ENCODE assay signal across 1 cellular context in genomic region chr17:19346351-19347255, GRCh38.
TF ChIP-seq lines count a peak whose summit lies in the region.

No MANE protein-coding gene starts in this region.

TF ChIP-seq in HEK293, 187 proteins besides CTCF, POLR2A, EP300 and RAD21 (continued from another document and continues in another):
- TF ChIP-seq TSHZ1 (tag by site-specific recombination; IDR thresholded peaks at IDR 0.05; ENCODE audit: borderline replicate concordance): 0 out of 2 replicates have a peak, but pooled peaks have one; percentile 24
- no peak for TF ChIP-seq SCRT1 (tag by site-specific recombination; IDR thresholded peaks at IDR 0.05; ENCODE audit: borderline replicate concordance)
- no peak for TF ChIP-seq ZNF138 (tag by site-specific recombination; IDR thresholded peaks at IDR 0.05; ENCODE audit: borderline replicate concordance)
- no peak for TF ChIP-seq ZNF211 (tag by site-specific recombination; IDR thresholded peaks at IDR 0.05; ENCODE audit: low read depth)
- TF ChIP-seq ZSCAN18 (tag by site-specific recombination; IDR thresholded peaks at IDR 0.05): no peak
- no peak for TF ChIP-seq ZNF174 (tag by site-specific recombination; IDR thresholded peaks at IDR 0.05)
- TF ChIP-seq ZNF473 (tag by site-specific recombination; IDR thresholded peaks at IDR 0.05): no peak
- TF ChIP-seq ZNF341 (tag by site-specific recombination; IDR thresholded peaks at IDR 0.05; ENCODE audit: low read depth): peak; percentile 49
- peak; percentile 39; the same call in 1 of the 2 replicates for TF ChIP-seq ZNF394 (tag by site-specific recombination; IDR thresholded peaks at IDR 0.05; ENCODE audit: borderline replicate concordance)
- TF ChIP-seq ZNF768 (tag by site-specific recombination; IDR thresholded peaks at IDR 0.05): no peak
- TF ChIP-seq ZFHX2 (tag by site-specific recombination; conservative IDR thresholded peaks at IDR 0.05): peak; percentile 68
- TF ChIP-seq IKZF3 (tag by site-specific recombination; IDR thresholded peaks at IDR 0.05): no peak
- TF ChIP-seq ZNF670 (tag by site-specific recombination; IDR thresholded peaks at IDR 0.05; ENCODE audit: low read depth): no peak
- TF ChIP-seq ZNF184 (tag by site-specific recombination; IDR thresholded peaks at IDR 0.05): no peak
- no peak for TF ChIP-seq BCL11A (tag by site-specific recombination; IDR thresholded peaks at IDR 0.05; ENCODE audit: low read depth)
- no peak for TF ChIP-seq ZNF623 (tag by site-specific recombination; IDR thresholded peaks at IDR 0.05)
- no peak for TF ChIP-seq ZNF585B (tag by site-specific recombination; IDR thresholded peaks at IDR 0.05)
- no peak for TF ChIP-seq ZNF391 (tag by site-specific recombination; IDR thresholded peaks at IDR 0.05; ENCODE audit: borderline replicate concordance, low read depth)
- no peak for TF ChIP-seq ZNF548 (tag by site-specific recombination; IDR thresholded peaks at IDR 0.05)
- TF ChIP-seq ZNF239 (tag by site-specific recombination; IDR thresholded peaks at IDR 0.05): no peak
- TF ChIP-seq ZNF639 (tag by site-specific recombination; IDR thresholded peaks at IDR 0.05): 0 out of 2 replicates have a peak, but pooled peaks have one; percentile 34
- TF ChIP-seq ZNF433 (tag by site-specific recombination; IDR thresholded peaks at IDR 0.05; ENCODE audit: low read depth): no peak
- TF ChIP-seq ZNF514 (tag by site-specific recombination; IDR thresholded peaks at IDR 0.05): no peak
- TF ChIP-seq ZNF629 (tag by site-specific recombination; IDR thresholded peaks at IDR 0.05): peak; percentile 84
- TF ChIP-seq ZNF776 (tag by site-specific recombination; IDR thresholded peaks at IDR 0.05; ENCODE audit: borderline replicate concordance): no peak
- 0 out of 2 replicates have a peak, but pooled peaks have one; percentile 37 for TF ChIP-seq ZNF660 (tag by site-specific recombination; IDR thresholded peaks at IDR 0.05)
- TF ChIP-seq, protein P1, sequence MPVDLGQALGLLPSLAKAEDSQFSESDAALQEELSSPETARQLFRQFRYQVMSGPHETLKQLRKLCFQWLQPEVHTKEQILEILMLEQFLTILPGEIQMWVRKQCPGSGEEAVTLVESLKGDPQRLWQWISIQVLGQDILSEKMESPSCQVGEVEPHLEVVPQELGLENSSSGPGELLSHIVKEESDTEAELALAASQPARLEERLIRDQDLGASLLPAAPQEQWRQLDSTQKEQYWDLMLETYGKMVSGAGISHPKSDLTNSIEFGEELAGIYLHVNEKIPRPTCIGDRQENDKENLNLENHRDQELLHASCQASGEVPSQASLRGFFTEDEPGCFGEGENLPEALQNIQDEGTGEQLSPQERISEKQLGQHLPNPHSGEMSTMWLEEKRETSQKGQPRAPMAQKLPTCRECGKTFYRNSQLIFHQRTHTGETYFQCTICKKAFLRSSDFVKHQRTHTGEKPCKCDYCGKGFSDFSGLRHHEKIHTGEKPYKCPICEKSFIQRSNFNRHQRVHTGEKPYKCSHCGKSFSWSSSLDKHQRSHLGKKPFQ (tag by site-specific recombination; IDR thresholded peaks at IDR 0.05): no peak
- no peak for TF ChIP-seq ZNF48 (tag by site-specific recombination; IDR thresholded peaks at IDR 0.05)
- TF ChIP-seq ZNF664 (tag by site-specific recombination; IDR thresholded peaks at IDR 0.05): no peak
- TF ChIP-seq ZNF2 (tag by site-specific recombination; IDR thresholded peaks at IDR 0.05): peak; percentile 40
- TF ChIP-seq SP7 (tag by site-specific recombination; IDR thresholded peaks at IDR 0.05): peak; percentile 90
- TF ChIP-seq ZNF274 (IDR thresholded peaks at IDR 0.05; ENCODE audit: low read length): no peak
- TF ChIP-seq ZNF274 (tag by site-specific recombination; IDR thresholded peaks at IDR 0.05; ENCODE audit: borderline replicate concordance): no peak
- no peak for TF ChIP-seq KLF16 (tag by site-specific recombination; IDR thresholded peaks at IDR 0.05)
- no peak for TF ChIP-seq YY2 (tag by site-specific recombination; IDR thresholded peaks at IDR 0.05)
- TF ChIP-seq ZBTB8A (tag by site-specific recombination; IDR thresholded peaks at IDR 0.05): peak; percentile 87
- TF ChIP-seq ZNF549 (tag by site-specific recombination; IDR thresholded peaks at IDR 0.05): no peak
- no peak for TF ChIP-seq RBAK (tag by site-specific recombination; IDR thresholded peaks at IDR 0.05)
- TF ChIP-seq ZBTB48 (tag by site-specific recombination; IDR thresholded peaks at IDR 0.05): peak; percentile 52; the same call in 1 of the 2 replicates
- TF ChIP-seq ATF2 (tag by site-specific recombination; IDR thresholded peaks at IDR 0.05; ENCODE audit: low read depth): no peak
- no peak for TF ChIP-seq ZNF175 (tag by site-specific recombination; IDR thresholded peaks at IDR 0.05)
- no peak for TF ChIP-seq MEIS1 (CRISPR knock-in tag; IDR thresholded peaks at IDR 0.05; ENCODE audit: borderline replicate concordance)
- no peak for TF ChIP-seq ZNF521 (tag by site-specific recombination; IDR thresholded peaks at IDR 0.05)
- TF ChIP-seq ZNF121 (tag by site-specific recombination; IDR thresholded peaks at IDR 0.05): no peak
- TF ChIP-seq ZNF510 (tag by site-specific recombination; IDR thresholded peaks at IDR 0.05; ENCODE audit: insufficient replicate concordance): no peak
- TF ChIP-seq ZNF114 (tag by site-specific recombination; IDR thresholded peaks at IDR 0.05): no peak
- TF ChIP-seq ZNF335 (tag by site-specific recombination; conservative IDR thresholded peaks at IDR 0.05): peak; percentile 90
- no peak for TF ChIP-seq ZNF785 (tag by site-specific recombination; IDR thresholded peaks at IDR 0.05)
- peak; percentile 72 for TF ChIP-seq KLF1 (tag by site-specific recombination; IDR thresholded peaks at IDR 0.05)
- TF ChIP-seq ZNF701 (tag by site-specific recombination; IDR thresholded peaks at IDR 0.05): no peak
- TF ChIP-seq PRDM10 (tag by site-specific recombination; IDR thresholded peaks at IDR 0.05): no peak
- no peak for TF ChIP-seq ZXDB (tag by site-specific recombination; IDR thresholded peaks at IDR 0.05)
- TF ChIP-seq ZNF140 (tag by site-specific recombination; IDR thresholded peaks at IDR 0.05): no peak
- peak; percentile 84 for TF ChIP-seq INSM2 (tag by site-specific recombination; IDR thresholded peaks at IDR 0.05)
- TF ChIP-seq REPIN1 (tag by site-specific recombination; IDR thresholded peaks at IDR 0.05; ENCODE audit: low read depth): no peak
- peak; percentile 20; the same call in 1 of the 2 replicates for TF ChIP-seq ZNF24 (tag by site-specific recombination; IDR thresholded peaks at IDR 0.05)
- no peak for TF ChIP-seq ZSCAN4 (tag by site-specific recombination; IDR thresholded peaks at IDR 0.05)
- peak; percentile 77; the same call in 1 of the 2 replicates for TF ChIP-seq ZNF600 (tag by site-specific recombination; IDR thresholded peaks at IDR 0.05)
- no peak for TF ChIP-seq GLI4 (tag by site-specific recombination; IDR thresholded peaks at IDR 0.05)
- no peak for TF ChIP-seq ZNF596 (tag by site-specific recombination; IDR thresholded peaks at IDR 0.05)
